In the genomic region with DNA sequence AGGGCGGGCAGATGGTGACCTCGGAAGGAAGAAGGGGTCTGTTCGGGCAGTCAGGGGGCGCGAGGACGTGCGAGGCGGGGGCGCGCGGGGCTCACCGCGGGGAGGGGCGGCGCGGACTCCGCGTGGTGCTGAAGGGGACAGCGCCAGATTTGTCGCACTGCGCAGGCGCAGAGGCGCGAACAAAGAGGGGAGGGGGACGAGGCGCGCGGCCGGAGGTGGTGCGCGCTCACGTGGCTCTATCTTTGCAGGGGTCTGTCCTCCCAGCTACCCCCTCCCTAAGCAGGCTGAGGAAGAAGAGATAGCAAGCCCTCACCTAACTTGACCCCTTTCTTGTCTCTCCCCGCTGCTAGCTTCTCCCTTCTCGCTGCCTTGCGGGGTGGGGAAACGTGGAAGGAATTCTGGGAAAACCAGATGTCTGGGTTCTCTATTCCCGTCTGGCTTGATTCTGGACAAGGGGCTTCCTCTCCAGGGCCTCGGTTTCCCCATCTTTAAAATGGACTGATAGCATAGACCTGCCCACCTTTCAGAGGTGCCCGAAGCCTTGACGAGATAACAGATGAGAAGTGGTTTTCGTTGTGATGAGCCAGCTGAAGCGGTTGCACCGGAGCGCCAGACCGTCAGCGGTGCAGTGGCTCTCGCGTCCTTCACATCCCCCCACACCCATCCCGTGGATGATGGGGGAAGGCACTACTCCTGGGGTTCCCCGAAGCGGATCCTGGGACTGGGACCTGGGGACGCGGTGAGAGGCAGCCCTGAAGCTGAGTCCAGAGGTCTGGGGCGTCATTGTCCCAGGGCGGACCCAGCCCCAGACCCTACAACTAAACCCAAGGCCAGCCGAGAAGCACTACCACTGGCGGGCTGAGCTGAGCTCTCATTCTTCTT, we compare ENCODE assay signal across 8 cellular contexts. TPM values are rescaled to one million over a fixed set of nuclear protein-coding genes. Genes with fewer than 3 reads are reported as not detected.
DNase-seq lines count a peak whose midpoint lies in the region; ATAC-seq and TF ChIP-seq lines count a peak whose summit lies in the region.

No MANE protein-coding gene starts in this region.

- H3K4me3 ChIP-seq in LNCaP clone FGC (ENCODE audit: low read depth, low read length) (peak overlapping the region; percentile 92), right atrium auricular region (peak overlapping the region; percentile 71 to 94), retinal pigment epithelial cell (ENCODE audit: low read length) (peak overlapping the region; percentile 86)

- peaks cover 0 to 6% of the 10 kb centered on the region in 2 donors for H3K27me3 ChIP-seq in right atrium auricular region

- peaks cover 8% of the 10 kb centered on the region for H3K36me3 ChIP-seq in right atrium auricular region

- peaks cover 30% of the 10 kb centered on the region for H3K27me3 Mint-ChIP-seq in activated naive CD8-positive, alpha-beta T cell treated with anti-CD3 and anti-CD28 coated beads, Interleukin-2, amount 50 U/mL, for 24 hours

- peaks cover 0 to 41% of the 10 kb centered on the region in 2 donors for H3K4me1 ChIP-seq in right atrium auricular region

- no peaks in the 10 kb centered on the region for H3K9me3 Mint-ChIP-seq in activated naive CD8-positive, alpha-beta T cell treated with anti-CD3 and anti-CD28 coated beads, Interleukin-2, amount 50 U/mL, for 24 hours

- peak overlapping the region; percentile 85 to 89 for H3K27ac ChIP-seq in right atrium auricular region

- no peak for ATAC-seq in activated naive CD8-positive, alpha-beta T cell treated with anti-CD3 and anti-CD28 coated beads, Interleukin-2, amount 50 U/mL, for 24 hours
- ATAC-seq in HG03439 (IDR thresholded peaks at IDR 0.05; ENCODE audit: unreplicated experiment) (no peak), HG03442 (IDR thresholded peaks at IDR 0.05; ENCODE audit: unreplicated experiment) (no peak)

- no peaks in the 10 kb centered on the region for H3K9me3 ChIP-seq in right atrium auricular region

- peaks cover 39% of the 10 kb centered on the region for H3K4me1 Mint-ChIP-seq in activated naive CD8-positive, alpha-beta T cell treated with anti-CD3 and anti-CD28 coated beads, Interleukin-2, amount 50 U/mL, for 24 hours

- peak overlapping the region; percentile 97 for H3K27ac Mint-ChIP-seq in activated naive CD8-positive, alpha-beta T cell treated with anti-CD3 and anti-CD28 coated beads, Interleukin-2, amount 50 U/mL, for 24 hours

- H3K4me3 Mint-ChIP-seq in activated naive CD8-positive, alpha-beta T cell treated with anti-CD3 and anti-CD28 coated beads, Interleukin-2, amount 50 U/mL, for 24 hours, result peak overlapping the region; percentile 91

- TF ChIP-seq CTCF in LNCaP clone FGC (IDR thresholded peaks at IDR 0.05; ENCODE audit: control insufficient read depth, extremely low read depth, insufficient read depth) (no peak), right atrium auricular region (IDR thresholded peaks at IDR 0.05) (no peak), retinal pigment epithelial cell (conservative IDR thresholded peaks at IDR 0.05; ENCODE audit: low read depth, low read length) (no peak)

- peaks cover 8% of the 10 kb centered on the region for H3K36me3 Mint-ChIP-seq in activated naive CD8-positive, alpha-beta T cell treated with anti-CD3 and anti-CD28 coated beads, Interleukin-2, amount 50 U/mL, for 24 hours (ENCODE audit: low read depth)

- DNase-seq in DMS114 treated with DMSO at 0.1 percent for 48 hours (lab: John Stamatoyannopoulos, UW; ENCODE audit: unreplicated experiment), result peak; percentile 54
- no peak for DNase-seq in LNCaP clone FGC (ENCODE audit: low read depth)
- peak; percentile 32 for DNase-seq in SK-MEL-5 (ENCODE audit: low read depth, low spot score)
- DNase-seq in activated naive CD8-positive, alpha-beta T cell treated with anti-CD3 and anti-CD28 coated beads, Interleukin-2, amount 50 U/mL, for 24 hours, result peak; percentile 77
- no peak for DNase-seq in right atrium auricular region (ENCODE audit: low spot score)
- DNase-seq in retinal pigment epithelial cell (ENCODE audit: low read depth), result no peak

- in situ Hi-C loops in SK-MEL-5 (cut with HindIII; ENCODE audit: low pct_unique_long_range_greater_than_20kb, low sequenced_read_pairs), result no loop called here

RNA-seq across cellular contexts. Expression of a gene that starts 0.8 kb away (rescaled TPM):
- total RNA-seq in SK-MEL-5 (2014; rRNA removed; shearing (Covaris generic)), result 6.5 and 8.4 TPM in 2 replicates
- polyA plus RNA-seq in SK-MEL-5 (2015; cell fraction: cytosol; rRNA removed), result 12.8 and 13.8 TPM in 2 replicates
- 21.3 and 26.2 TPM in 2 replicates for polyA plus RNA-seq in SK-MEL-5 (2015; cell fraction: nucleus; rRNA removed)
- 10 to 100 TPM; 16.6 to 21.3 TPM for total RNA-seq in right atrium auricular region

RNA-seq across cellular contexts. Expression of a gene that starts 1.2 kb away (rescaled TPM):
- 0.40 and 0.61 TPM in 2 replicates for total RNA-seq in SK-MEL-5 (2014; rRNA removed; shearing (Covaris generic))
- 0.63 and 1.1 TPM in 2 replicates for polyA plus RNA-seq in SK-MEL-5 (2015; cell fraction: cytosol; rRNA removed)
- 0.49 and 0.96 TPM in 2 replicates for polyA plus RNA-seq in SK-MEL-5 (2015; cell fraction: nucleus; rRNA removed)
- 1 to 10 TPM; 2.2 to 9.7 TPM for total RNA-seq in right atrium auricular region

RNA-seq across cellular contexts. Expression of a gene that starts 12.6 kb away (rescaled TPM):
- total RNA-seq in SK-MEL-5 (2014; rRNA removed; shearing (Covaris generic)), result 24.3 and 26.6 TPM in 2 replicates
- polyA plus RNA-seq in SK-MEL-5 (2015; cell fraction: cytosol; rRNA removed), result 33.6 and 44.5 TPM in 2 replicates
- 43.7 and 59.2 TPM in 2 replicates for polyA plus RNA-seq in SK-MEL-5 (2015; cell fraction: nucleus; rRNA removed)
- 10 to 100 TPM; 79.1 to 87.1 TPM for total RNA-seq in right atrium auricular region

RNA-seq across cellular contexts. Expression of a gene that starts 24.3 kb away (rescaled TPM):
- total RNA-seq in SK-MEL-5 (2014; rRNA removed; shearing (Covaris generic)), result 10.3 and 13.0 TPM in 2 replicates
- polyA plus RNA-seq in SK-MEL-5 (2015; cell fraction: cytosol; rRNA removed), result 21.1 and 29.2 TPM in 2 replicates
- 28.5 and 59.7 TPM in 2 replicates for polyA plus RNA-seq in SK-MEL-5 (2015; cell fraction: nucleus; rRNA removed)
- total RNA-seq in right atrium auricular region, result 10 to 100 TPM in 1 of 2 donors, 1 to 10 TPM in 1; 7.3 to 15.6 TPM

RNA-seq across cellular contexts. Expression of a gene that starts 31.5 kb away (rescaled TPM):
- total RNA-seq in SK-MEL-5 (2014; rRNA removed; shearing (Covaris generic)), result not detected in 2 replicates
- polyA plus RNA-seq in SK-MEL-5 (2015; cell fraction: cytosol; rRNA removed), result 0.13 TPM in 1 of 2 replicates, not detected in the other
- polyA plus RNA-seq in SK-MEL-5 (2015; cell fraction: nucleus; rRNA removed), result not detected in 2 replicates
- total RNA-seq in right atrium auricular region, result not detected

Comparison
In these comparisons a context has a peak if more than half of its experiments do, and no peak if none do; other contexts are left out.
1. DNase-seq: peak in DMS114 treated with DMSO at 0.1 percent for 48 hours (single experiment), SK-MEL-5 (single experiment) and activated naive CD8-positive, alpha-beta T cell treated with anti-CD3 and anti-CD28 coated beads, Interleukin-2, amount 50 U/mL, for 24 hours (single experiment); none in LNCaP clone FGC (single experiment), right atrium auricular region (single experiment) and retinal pigment epithelial cell (single experiment).
2. Peak in every context shown above with its lines, with median percentiles within 50 percentile points of each other: H3K4me3 ChIP-seq.